In genomic region chr19:29211562-29212416, GRCh38 we compare ENCODE assay signal across 9 cellular contexts. TPM values are rescaled to one million over a fixed set of nuclear protein-coding genes. Genes with fewer than 3 reads are reported as not detected.
DNase-seq lines count a peak whose midpoint lies in the region; ATAC-seq, FAIRE-seq and TF ChIP-seq lines count a peak whose summit lies in the region.
"Had no signal": no experiment of that assay in that cellular context is flagged by ENCODE, and none has a peak within 500 bp of the region (broad histone marks: within the 10 kb centered on the region; RNA-seq: fewer than 3 reads in every experiment).

No MANE protein-coding gene starts in this region.

- in situ Hi-C loops in transverse colon (cut with MboI; ENCODE audit: low pct_ligation_motif_present in 1 of 4, low pct_unique_long_range_greater_than_20kb in 1 of 4, low sequenced_read_pairs in 3 of 4), result no loop called here

- TF ChIP-seq EP300 in transverse colon (IDR thresholded peaks at IDR 0.05; ENCODE audit: low read depth), result no peak

- WGBS in lower leg skin, 2 donors, result 35% methylated on average over 18 of the region's 18 CpGs
- 15 to 22% methylated on average over 15 to 18 of the region's 18 CpGs for WGBS in transverse colon (ENCODE audit: low coverage in 1 of 2), 2 donors

- TF ChIP-seq CTCF in bronchial epithelial cell (IDR thresholded peaks at IDR 0.05; ENCODE audit: insufficient read depth, low read length, severe bottlenecking) (no peak), lower leg skin (IDR thresholded peaks at IDR 0.05) (no peak), transverse colon (IDR thresholded peaks at IDR 0.05) (no peak)

- TF ChIP-seq POLR2A in lower leg skin (IDR thresholded peaks at IDR 0.05) (no peak), transverse colon (IDR thresholded peaks at IDR 0.05) (no peak)

- H3K4me3 ChIP-seq in MG63, result peak overlapping the region; percentile 99
- H3K4me3 ChIP-seq in bronchial epithelial cell (ENCODE audit: low read depth, low read length), result peak overlapping the region; percentile 54
- H3K4me3 ChIP-seq in lower leg skin (ENCODE audit: low read depth, poor library complexity, severe bottlenecking), result peak overlapping the region; percentile 80
- H3K4me3 ChIP-seq in transverse colon, result peak overlapping the region; percentile 84 to 100 (median 94)

- peak overlapping the region; percentile 90 to 100 (median 98) for H3K27ac ChIP-seq in transverse colon

- H3K36me3 ChIP-seq in MG63 (peaks cover 48% of the 10 kb centered on the region), bronchial epithelial cell (ENCODE audit: control insufficient read depth, insufficient read depth, low read length) (peaks cover under 1% of the 10 kb centered on the region), transverse colon (peaks cover 0 to 4% (median 2%) of the 10 kb centered on the region in 4 donors)

- ATAC-seq in HG02970 (IDR thresholded peaks at IDR 0.05; ENCODE audit: low FRiP score, unreplicated experiment), result no peak

- H3K9me3 ChIP-seq in MG63, result peaks cover 5% of the 10 kb centered on the region; the same call in 1 of the 2 replicates
- no peaks in the 10 kb centered on the region for H3K9me3 ChIP-seq in transverse colon

- no peaks in the 10 kb centered on the region for H3K27me3 ChIP-seq in MG63
- no peaks in the 10 kb centered on the region for H3K27me3 ChIP-seq in bronchial epithelial cell (ENCODE audit: control insufficient read depth, insufficient read depth, low read length)
- H3K27me3 ChIP-seq in transverse colon, result no peaks in the 10 kb centered on the region

- intact Hi-C loops in lower leg skin (cut with DNase I; ENCODE audit: low total_unique reads), result no loop called here
- intact Hi-C loops in transverse colon (cut with DNase I; ENCODE audit: low total_unique reads), result no loop called here

- peaks cover 0 to 38% (median 26%) of the 10 kb centered on the region in 4 donors for H3K4me1 ChIP-seq in transverse colon

- no peak for FAIRE-seq in bronchial epithelial cell (lab: Jason Lieb, UNC)
- FAIRE-seq: TTC549 had no signal

- DNase-seq in Daoy (ENCODE audit: low read depth) (peak; percentile 11), MG63 (no peak), bronchial epithelial cell (ENCODE audit: low read depth) (no peak), lower leg skin (ENCODE audit: low spot score in 2 of 2) (no peak), transverse colon (peak; percentile 14), anterior cingulate cortex (lab: John Stamatoyannopoulos, UW) (no peak), Kasumi-1 (lab: John Stamatoyannopoulos, UW) (no peak)

RNA-seq across cellular contexts. Expression of gene UQCRFS1, which starts 1.2 kb away (rescaled TPM):
- total RNA-seq in Daoy (2014; rRNA removed; shearing (Covaris generic)), result 46.5 and 61.4 TPM in 2 replicates
- 22.9 and 52.3 TPM in 2 replicates for total RNA-seq in MG63 (2014; rRNA removed; shearing (Covaris generic); ENCODE audit: low replicate concordance)
- total RNA-seq in bronchial epithelial cell, result 26.1 and 27.8 TPM in 2 replicates
- 10 to 100 TPM; 28.4 to 42.3 (median 39.4) TPM for total RNA-seq in lower leg skin
- total RNA-seq in transverse colon, result 10 to 100 TPM; 14.1 to 67.7 (median 35.3) TPM

Comparison
In these comparisons a context has a peak if more than half of its experiments do, and no peak if none do; other contexts are left out.
1. DNase-seq: peak in Daoy (single experiment) and transverse colon (single experiment); none in MG63 (single experiment), bronchial epithelial cell (single experiment), lower leg skin (0 of 2), anterior cingulate cortex (0 of 58) and Kasumi-1 (0 of 2).
2. Peak in every context shown above with its lines, with median percentiles within 50 percentile points of each other: H3K4me3 ChIP-seq.